Comparison of ENCODE assay signal across 14 cellular contexts in the genomic region with DNA sequence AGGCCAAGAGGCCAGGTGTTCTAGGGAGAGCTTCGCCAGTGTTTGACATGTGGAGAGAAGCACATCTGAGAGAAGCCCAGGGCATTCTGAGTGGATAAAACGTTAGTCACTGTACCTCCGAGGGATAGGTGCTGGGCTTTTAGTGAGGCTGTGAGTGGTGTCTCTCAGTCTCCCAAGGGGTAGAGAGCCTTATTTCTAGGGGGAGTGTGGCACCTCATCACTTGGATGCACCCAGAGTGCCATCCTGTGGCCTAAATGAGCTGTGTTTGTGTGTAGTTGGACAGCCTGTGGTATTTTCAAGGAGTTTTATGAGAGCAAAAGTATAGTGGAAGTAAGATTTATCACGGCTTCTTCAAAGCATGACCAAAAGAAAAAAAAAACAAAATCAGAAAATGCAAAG.
DNase-seq lines count a peak whose midpoint lies in the region; ATAC-seq, FAIRE-seq and TF ChIP-seq lines count a peak whose summit lies in the region.
"Had no signal": no experiment of that assay in that cellular context is flagged by ENCODE, and none has a peak within 500 bp of the region (broad histone marks: within the 10 kb centered on the region; RNA-seq: fewer than 3 reads in every experiment).

No MANE protein-coding gene starts in this region.

- no peaks in the 10 kb centered on the region for H3K27me3 ChIP-seq in endodermal cell (ENCODE audit: control insufficient read depth, insufficient read depth, low read length, poor library complexity, severe bottlenecking)
- H3K27me3 ChIP-seq in osteoblast (ENCODE audit: insufficient read depth, low read length): no peaks in the 10 kb centered on the region

- TF ChIP-seq CTCF in endodermal cell (conservative IDR thresholded peaks at IDR 0.05) (peak; percentile 76), osteoblast (IDR thresholded peaks at IDR 0.05; ENCODE audit: extremely low read depth, low read depth, low read length) (peak; percentile 68)

- no peaks in the 10 kb centered on the region for H3K9me3 Mint-ChIP-seq in endodermal cell

- H3K4me1 Mint-ChIP-seq in endodermal cell: no peaks in the 10 kb centered on the region
- H3K4me1 Mint-ChIP-seq: activated naive CD4-positive, alpha-beta T cell treated with anti-CD3 and anti-CD28 coated beads, Interleukin-2, amount 50 U/mL, for 24 hours had no signal

- ATAC-seq in HG03565 (IDR thresholded peaks at IDR 0.05; ENCODE audit: unreplicated experiment) (no peak), GM21528 (IDR thresholded peaks at IDR 0.05; ENCODE audit: low FRiP score, unreplicated experiment) (no peak), HG03354 (IDR thresholded peaks at IDR 0.05; ENCODE audit: poor library complexity, severe bottlenecking, unreplicated experiment) (no peak)

- no peak overlapping the region for H3K9ac ChIP-seq in endodermal cell (ENCODE audit: extremely low read depth, low read length, poor library complexity, severe bottlenecking)

- H3K79me2 ChIP-seq in osteoblast (ENCODE audit: insufficient read depth, low read length): no peaks in the 10 kb centered on the region

- no peaks in the 10 kb centered on the region for H4K20me1 ChIP-seq in osteoblast (ENCODE audit: insufficient read depth, low read length)

- H3K4me2 ChIP-seq in osteoblast (ENCODE audit: insufficient read depth, low read length): no peak overlapping the region

- TF ChIP-seq POLR2A in H54 (IDR thresholded peaks at IDR 0.05; ENCODE audit: low read depth, low read length): no peak

- WGBS in endodermal cell (ENCODE audit: insufficient coverage in 1 of 2, insufficient read length in 1 of 2), 2 experiments: 62 to 74% methylated on average over 3 to 4 of the region's 4 CpGs

- H3K27me3 Mint-ChIP-seq in endodermal cell (ENCODE audit: insufficient read depth): no peaks in the 10 kb centered on the region
- H3K27me3 Mint-ChIP-seq: activated naive CD4-positive, alpha-beta T cell treated with anti-CD3 and anti-CD28 coated beads, Interleukin-2, amount 50 U/mL, for 24 hours had no signal

- H3K4me3 Mint-ChIP-seq in endodermal cell: no peak overlapping the region
- H3K4me3 Mint-ChIP-seq: activated naive CD4-positive, alpha-beta T cell treated with anti-CD3 and anti-CD28 coated beads, Interleukin-2, amount 50 U/mL, for 24 hours had no signal

- peak overlapping the region; percentile 60 for H2AFZ ChIP-seq in osteoblast (ENCODE audit: low read length)

- no peak overlapping the region for H3K27ac Mint-ChIP-seq in endodermal cell
- H3K27ac Mint-ChIP-seq: activated naive CD4-positive, alpha-beta T cell treated with anti-CD3 and anti-CD28 coated beads, Interleukin-2, amount 50 U/mL, for 24 hours had no signal

- H3K27ac ChIP-seq in endodermal cell (ENCODE audit: low read depth, low read length) (no peak overlapping the region), osteoblast (ENCODE audit: low read depth, low read length) (no peak overlapping the region)

- H3K4me1 ChIP-seq in endodermal cell (ENCODE audit: control insufficient read depth, insufficient read depth, low read length) (no peaks in the 10 kb centered on the region), osteoblast (ENCODE audit: insufficient read depth, low read length) (no peaks in the 10 kb centered on the region)

- no peak for FAIRE-seq in H54 (lab: Jason Lieb, UNC)
- FAIRE-seq: endometrium had no signal

- H3K9me3 ChIP-seq in endodermal cell (ENCODE audit: control insufficient read depth, low read length): no peaks in the 10 kb centered on the region
- no peaks in the 10 kb centered on the region for H3K9me3 ChIP-seq in osteoblast (ENCODE audit: low read depth, low read length)

- H3K4me3 ChIP-seq in endodermal cell (ENCODE audit: low read length) (no peak overlapping the region), osteoblast (ENCODE audit: insufficient read depth, low read length) (no peak overlapping the region)

- DNase-seq in H54 (ENCODE audit: insufficient read length, low spot score): peak; percentile 11
- DNase-seq in NCI-H82 treated with DMSO at 0.1 percent for 48 hours (lab: John Stamatoyannopoulos, UW; ENCODE audit: unreplicated experiment): peak; percentile 24
- peak; percentile 73 for DNase-seq in endodermal cell
- DNase-seq in osteoblast (ENCODE audit: insufficient read length, low spot score, missing footprints): no peak
- DNase-seq in NCI-H226: no peak
- DNase-seq: activated CD4-positive, alpha-beta T cell treated with anti-CD3 and anti-CD28 coated beads, Interleukin-2, amount 50 U/mL, for 1 hour; DMS79 treated with DMSO at 0.1 percent for 48 hours; NCI-H1436; SIG-M5 had no signal

- H3K36me3 ChIP-seq in endodermal cell (ENCODE audit: control insufficient read depth, insufficient read depth, low read length) (no peaks in the 10 kb centered on the region), osteoblast (ENCODE audit: insufficient read depth, low read length) (no peaks in the 10 kb centered on the region)

- H3K36me3 Mint-ChIP-seq in endodermal cell (ENCODE audit: low read depth): no peaks in the 10 kb centered on the region
- H3K36me3 Mint-ChIP-seq: activated naive CD4-positive, alpha-beta T cell treated with anti-CD3 and anti-CD28 coated beads, Interleukin-2, amount 50 U/mL, for 24 hours had no signal

Comparison
In these comparisons a context has a peak if more than half of its experiments do, and no peak if none do; other contexts are left out.
1. DNase-seq: peak in H54 (single experiment), NCI-H82 treated with DMSO at 0.1 percent for 48 hours (single experiment) and endodermal cell (single experiment); none in osteoblast (single experiment) and NCI-H226 (single experiment).